Comparison of ENCODE assay signal across 9 cellular contexts in the genomic region with DNA sequence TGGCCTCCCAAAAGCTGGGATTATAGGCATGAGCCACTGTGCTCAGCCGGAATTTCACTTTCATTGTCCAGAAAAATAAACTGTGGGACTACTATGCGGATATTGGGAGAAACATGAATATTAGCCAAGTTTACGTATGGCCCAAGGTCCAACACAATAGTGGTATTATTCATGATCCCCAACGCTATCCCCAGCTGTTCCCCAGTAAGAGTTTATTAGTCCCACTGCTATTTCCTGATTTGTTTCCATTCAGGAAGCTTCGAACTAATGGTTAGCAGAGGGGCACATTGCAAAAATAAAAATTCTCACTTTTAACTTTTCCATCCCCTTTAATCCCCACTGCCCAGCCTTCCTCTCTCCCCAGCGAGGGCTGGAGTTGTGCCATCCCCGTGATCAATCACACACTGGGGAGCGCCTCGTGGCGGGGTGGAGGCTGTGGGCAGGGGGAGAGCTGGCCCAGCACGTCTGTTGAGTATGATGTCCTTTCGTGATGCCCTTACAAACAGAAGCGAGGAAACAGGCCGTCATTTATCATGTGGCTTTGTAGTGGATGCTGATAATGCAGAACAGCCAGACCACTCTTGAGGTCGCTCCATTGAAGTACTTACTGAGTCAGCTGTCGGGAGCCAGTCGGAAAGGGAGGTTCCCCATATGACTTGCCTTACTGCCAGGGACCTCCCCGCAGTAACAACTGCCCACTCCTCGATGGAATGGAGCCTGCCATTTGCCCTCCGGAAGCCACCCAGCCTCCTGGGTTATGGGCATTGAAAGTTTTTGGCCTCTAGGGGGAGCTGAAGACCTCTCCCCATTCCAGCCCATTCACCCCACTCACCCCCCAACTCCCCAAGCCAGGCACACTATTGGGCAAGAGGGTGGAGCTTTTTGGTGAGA.
A peak's percentile ranks its signal among the peaks of the same experiment; 100 is the strongest.
DNase-seq lines count a peak whose midpoint lies in the region; ATAC-seq and TF ChIP-seq lines count a peak whose summit lies in the region.
"Had no signal": no experiment of that assay in that cellular context is flagged by ENCODE, and none has a peak within 500 bp of the region (broad histone marks: within the 10 kb centered on the region; RNA-seq: fewer than 3 reads in every experiment).

No MANE protein-coding gene starts in this region.

- H3K4me1 ChIP-seq in right cardiac atrium (ENCODE audit: control insufficient read depth, insufficient read depth, low read length) (peaks cover 6% of the 10 kb centered on the region), sigmoid colon (no peaks in the 10 kb centered on the region)

- intact Hi-C loops in right cardiac atrium (cut with DNase I), result loop anchor here in 2 of 4 donors (10.0 kb wide), 2 partner anchors 106 to 316 kb away; no protein-coding TSS in a partner anchor
- intact Hi-C loops in activated T-helper 2 cell treated with anti-CD3 and anti-CD28 coated beads, Interferon-gamma antibody, Interleukin-2, Interleukin-4, amounts not matched to agents 10 μg/mL and 5 μg/mL and 100 μg/mL, durations not matched to agents 14 hours and 24 hours and 36 hours (cut with micrococcal nuclease), result no loop called here
- intact Hi-C loops in sigmoid colon (cut with DNase I), result no loop called here

- peak; percentile 41 to 71 for ATAC-seq in right cardiac atrium
- ATAC-seq in GM21786 (IDR thresholded peaks at IDR 0.05; ENCODE audit: unreplicated experiment), result no peak

- TF ChIP-seq CTCF in AG10803 (conservative IDR thresholded peaks at IDR 0.05; ENCODE audit: low read length), result peak; percentile 51
- TF ChIP-seq CTCF in WERI-Rb-1 (IDR thresholded peaks at IDR 0.05; ENCODE audit: low read depth, low read length), result peak; percentile 63
- no peak for TF ChIP-seq CTCF in sigmoid colon (IDR thresholded peaks at IDR 0.05)

- no peak overlapping the region for H3K4me3 Mint-ChIP-seq in activated T-helper 2 cell treated with anti-CD3 and anti-CD28 coated beads, Interferon-gamma antibody, Interleukin-2, Interleukin-4, amounts not matched to agents 10 μg/mL and 5 μg/mL and 100 μg/mL, durations not matched to agents 14 hours and 24 hours and 36 hours (ENCODE audit: low read depth)

- no peaks in the 10 kb centered on the region for H3K9me3 Mint-ChIP-seq in activated T-helper 2 cell treated with anti-CD3 and anti-CD28 coated beads, Interferon-gamma antibody, Interleukin-2, Interleukin-4, amounts not matched to agents 10 μg/mL and 5 μg/mL and 100 μg/mL, durations not matched to agents 14 hours and 24 hours and 36 hours

- H3K27ac Mint-ChIP-seq in activated T-helper 2 cell treated with anti-CD3 and anti-CD28 coated beads, Interferon-gamma antibody, Interleukin-2, Interleukin-4, amounts not matched to agents 10 μg/mL and 5 μg/mL and 100 μg/mL, durations not matched to agents 14 hours and 24 hours and 36 hours, result no peak overlapping the region

- H3K4me1 Mint-ChIP-seq in activated T-helper 2 cell treated with anti-CD3 and anti-CD28 coated beads, Interferon-gamma antibody, Interleukin-2, Interleukin-4, amounts not matched to agents 10 μg/mL and 5 μg/mL and 100 μg/mL, durations not matched to agents 14 hours and 24 hours and 36 hours (ENCODE audit: low read depth), result no peaks in the 10 kb centered on the region

- H3K9me3 ChIP-seq in WERI-Rb-1 (ENCODE audit: severe bottlenecking) (no peaks in the 10 kb centered on the region), right cardiac atrium (ENCODE audit: control insufficient read depth, low read length) (no peaks in the 10 kb centered on the region), sigmoid colon (no peaks in the 10 kb centered on the region)

- H3K36me3 ChIP-seq in H7 (replicated peaks; ENCODE audit: control insufficient read depth, insufficient read depth, low read length) (no peaks in the 10 kb centered on the region), WERI-Rb-1 (no peaks in the 10 kb centered on the region), sigmoid colon (no peaks in the 10 kb centered on the region)

- H3K27me3 Mint-ChIP-seq in activated T-helper 2 cell treated with anti-CD3 and anti-CD28 coated beads, Interferon-gamma antibody, Interleukin-2, Interleukin-4, amounts not matched to agents 10 μg/mL and 5 μg/mL and 100 μg/mL, durations not matched to agents 14 hours and 24 hours and 36 hours (ENCODE audit: low read depth), result no peaks in the 10 kb centered on the region

- no peak for TF ChIP-seq EP300 in sigmoid colon (IDR thresholded peaks at IDR 0.05)

- H3K27me3 ChIP-seq in H7 (ENCODE audit: control insufficient read depth, insufficient read depth, low read length), result no peaks in the 10 kb centered on the region
- H3K27me3 ChIP-seq in WERI-Rb-1 (ENCODE audit: insufficient read depth, low read depth, severe bottlenecking), result peaks cover 35% of the 10 kb centered on the region
- no peaks in the 10 kb centered on the region for H3K27me3 ChIP-seq in right cardiac atrium (ENCODE audit: control insufficient read depth, insufficient read depth)
- no peaks in the 10 kb centered on the region for H3K27me3 ChIP-seq in sigmoid colon

- H3K27ac ChIP-seq in WERI-Rb-1 (no peak overlapping the region), right cardiac atrium (ENCODE audit: low read length) (no peak overlapping the region), sigmoid colon (no peak overlapping the region)
- H3K27ac ChIP-seq: SK-N-MC had no signal

- WGBS in right cardiac atrium, result 48% methylated on average over 20 of the region's 20 CpGs
- 78 to 84% methylated on average over 20 of the region's 20 CpGs for WGBS in sigmoid colon, 2 donors

- no peak for DNase-seq in AG10803 (ENCODE audit: low read depth)
- DNase-seq in H7, result peak; percentile 73
- peak; percentile 16 for DNase-seq in WERI-Rb-1
- peak in 1 of 3 donors; percentile 12 for DNase-seq in right cardiac atrium
- DNase-seq in activated T-helper 2 cell treated with anti-CD3 and anti-CD28 coated beads, Interferon-gamma antibody, Interleukin-2, Interleukin-4, amounts not matched to agents 10 μg/mL and 5 μg/mL and 100 μg/mL, durations not matched to agents 14 hours and 24 hours and 36 hours (ENCODE audit: low spot score), result no peak
- no peak for DNase-seq in NCI-H446 (lab: John Stamatoyannopoulos, UW)
- DNase-seq in sigmoid colon, result no peak

- H3K36me3 Mint-ChIP-seq in activated T-helper 2 cell treated with anti-CD3 and anti-CD28 coated beads, Interferon-gamma antibody, Interleukin-2, Interleukin-4, amounts not matched to agents 10 μg/mL and 5 μg/mL and 100 μg/mL, durations not matched to agents 14 hours and 24 hours and 36 hours (ENCODE audit: low read depth), result no peaks in the 10 kb centered on the region

- no peak for TF ChIP-seq POLR2A in sigmoid colon (IDR thresholded peaks at IDR 0.05)

- H3K4me3 ChIP-seq in AG10803 (ENCODE audit: low read length) (no peak overlapping the region), H7 (ENCODE audit: insufficient read depth, low read depth, low read length) (no peak overlapping the region), WERI-Rb-1 (ENCODE audit: low read depth, low read length) (no peak overlapping the region), right cardiac atrium (ENCODE audit: low read length) (no peak overlapping the region), sigmoid colon (no peak overlapping the region)
- H3K4me3 ChIP-seq: SK-N-MC had no signal

Comparison
In these comparisons a context has a peak if more than half of its experiments do, and no peak if none do; other contexts are left out.
1. DNase-seq: peak in H7 (single experiment) and WERI-Rb-1 (single experiment); none in AG10803 (single experiment), activated T-helper 2 cell treated with anti-CD3 and anti-CD28 coated beads, Interferon-gamma antibody, Interleukin-2, Interleukin-4, amounts not matched to agents 10 μg/mL and 5 μg/mL and 100 μg/mL, durations not matched to agents 14 hours and 24 hours and 36 hours (single experiment), NCI-H446 (0 of 2) and sigmoid colon (single experiment).
2. CTCF ChIP-seq: peak in AG10803 (single experiment) and WERI-Rb-1 (single experiment); none in sigmoid colon (0 of 4).